ENCODE assay signal across 38 cellular contexts in genomic region chr3:160644491-160644890, GRCh38. TPM values are rescaled to one million over a fixed set of nuclear protein-coding genes. Genes with fewer than 3 reads are reported as not detected.
"Had no signal": no experiment of that assay in that cellular context is flagged by ENCODE, and none has a peak within 500 bp of the region (broad histone marks: within the 10 kb centered on the region; RNA-seq: fewer than 3 reads in every experiment).

No MANE protein-coding gene starts in this region.

- H3K4me1 ChIP-seq: adrenal gland, body of pancreas, colonic mucosa, heart right ventricle had no signal

- FAIRE-seq: endometrium, endothelial cell of umbilical vein had no signal

- ATAC-seq: activated CD4-positive, alpha-beta T cell treated with anti-CD3 and anti-CD28 coated beads for 36 hours; activated CD8-positive, alpha-beta memory T cell treated with anti-CD3 and anti-CD28 coated beads, Interleukin-2, amount 10 ng/mL, durations not matched to agents 7 days and 5 days; activated CD8-positive, alpha-beta T cell treated with anti-CD3 and anti-CD28 coated beads, Interleukin-2, amount 10 ng/mL, durations not matched to agents 7 days and 5 days; activated naive CD8-positive, alpha-beta T cell treated with anti-CD3 and anti-CD28 coated beads, Interleukin-2, amount 50 U/mL, for 24 hours; body of pancreas; gastroesophageal sphincter; heart right ventricle had no signal

- H3K27ac ChIP-seq: adrenal gland, body of pancreas, cardiac muscle cell, colonic mucosa, epithelial cell of prostate, esophagus squamous epithelium, gastroesophageal sphincter, heart right ventricle, hepatocyte had no signal

- H3K27me3 ChIP-seq: adrenal gland, body of pancreas, cardiac muscle cell, colonic mucosa, esophagus squamous epithelium, gastroesophageal sphincter, heart right ventricle, hepatocyte had no signal

- H3K4me3 ChIP-seq: adrenal gland, body of pancreas, cardiac muscle cell, colonic mucosa, esophagus squamous epithelium, gastroesophageal sphincter, heart right ventricle, hepatocyte had no signal

- H2AFZ ChIP-seq: hepatocyte had no signal

- H3K9me3 ChIP-seq: adrenal gland, body of pancreas, colonic mucosa, esophagus squamous epithelium, gastroesophageal sphincter, heart right ventricle had no signal

- H3K79me2 ChIP-seq: hepatocyte had no signal

- H3K4me2 ChIP-seq: hepatocyte had no signal

- DNase-seq: activated CD4-positive, alpha-beta memory T cell treated with anti-CD3 and anti-CD28 coated beads for 36 hours; activated CD4-positive, alpha-beta T cell treated with anti-CD3 and anti-CD28 coated beads for 36 hours; activated CD4-positive, alpha-beta T cell treated with anti-CD3 and anti-CD28 coated beads, Interleukin-2, amount 10 ng/mL, durations not matched to agents 24 days and 14 days; activated CD4-positive, CD25-positive, alpha-beta regulatory T cell; activated CD4-positive, CD25-positive, alpha-beta regulatory T cell treated with anti-CD3 and anti-CD28 coated beads, Interleukin-2, amount 50 U/mL, for 72 hours; activated CD8-positive, alpha-beta memory T cell treated with anti-CD3 and anti-CD28 coated beads, Interleukin-2, amount 10 ng/mL, durations not matched to agents 7 days and 5 days; activated CD8-positive, alpha-beta memory T cell treated with anti-CD3 and anti-CD28 coated beads, Interleukin-2, amount 50 U/mL, for 4 hours; activated CD8-positive, alpha-beta T cell treated with anti-CD3 and anti-CD28 coated beads, Interleukin-2, amount 10 ng/mL, durations not matched to agents 7 days and 5 days; activated effector memory CD4-positive, alpha-beta T cell treated with anti-CD3 and anti-CD28 coated beads, Interleukin-2, amount 50 U/mL, for 16 hours; activated naive CD4-positive, alpha-beta T cell treated with anti-CD3 and anti-CD28 coated beads for 36 hours; activated naive CD8-positive, alpha-beta T cell treated with anti-CD3 and anti-CD28 coated beads for 36 hours; activated naive CD8-positive, alpha-beta T cell treated with anti-CD3 and anti-CD28 coated beads, Interleukin-2, amount 50 U/mL, for 24 hours; activated T-cell treated with anti-CD3 and anti-CD28 coated beads, Interleukin-2, amount 50 U/mL, for 1 hour; activated T-cell treated with anti-CD3 and anti-CD28 coated beads, Interleukin-2, amount 50 U/mL, for 48 hours; adrenal gland; amygdala; aorta; body of pancreas; central memory CD4-positive, alpha-beta T cell; cerebellar nuclear complex; colonic mucosa; effector CD8-positive, alpha-beta T cell; esophagus squamous epithelium; foreskin melanocyte; heart right ventricle had no signal

- H3K36me3 ChIP-seq: adrenal gland, cardiac muscle cell, colonic mucosa, esophagus squamous epithelium, gastroesophageal sphincter, heart right ventricle had no signal

RNA-seq across cellular contexts. Expression of gene ARL14, which starts 32.5 kb away (rescaled TPM):
- total RNA-seq: activated CD4-positive, alpha-beta memory T cell treated with anti-CD3 and anti-CD28 coated beads for 36 hours; activated CD4-positive, alpha-beta T cell treated with anti-CD3 and anti-CD28 coated beads for 36 hours; activated CD4-positive, alpha-beta T cell treated with anti-CD3 and anti-CD28 coated beads, Interleukin-2, amount 10 ng/mL, durations not matched to agents 24 days and 14 days; activated CD8-positive, alpha-beta memory T cell treated with anti-CD3 and anti-CD28 coated beads for 36 hours; activated CD8-positive, alpha-beta memory T cell treated with anti-CD3 and anti-CD28 coated beads, Interleukin-2, amount 10 ng/mL, durations not matched to agents 7 days and 5 days; activated CD8-positive, alpha-beta T cell treated with anti-CD3 and anti-CD28 coated beads, Interleukin-2, amount 10 ng/mL, durations not matched to agents 7 days and 5 days; activated naive CD4-positive, alpha-beta T cell treated with anti-CD3 and anti-CD28 coated beads for 36 hours; activated naive CD8-positive, alpha-beta T cell treated with anti-CD3 and anti-CD28 coated beads for 36 hours; activated T-helper 1 cell treated with anti-CD3 and anti-CD28 coated beads, Interleukin-12 subunit alpha, Interleukin-12 subunit beta, Interleukin-2, Interleukin-4 antibody, amounts not matched to agents 30 ng/mL and 10 ng/mL and 1 ng/mL, durations not matched to agents 14 hours and 24 hours and 36 hours; activated T-helper 2 cell treated with anti-CD3 and anti-CD28 coated beads, Interferon-gamma antibody, Interleukin-2, Interleukin-4, amounts not matched to agents 10 μg/mL and 5 μg/mL and 100 μg/mL, durations not matched to agents 14 hours and 24 hours and 36 hours; aorta; cardiac muscle cell; dermis microvascular lymphatic vessel endothelial cell; endothelial cell of umbilical vein; fibroblast of lung; fibroblast of villous mesenchyme; gastroesophageal sphincter; glomerular endothelial cell; heart right ventricle had no signal
- polyA plus RNA-seq: cardiac muscle cell, endothelial cell of umbilical vein, fibroblast of lung, heart right ventricle had no signal
